1 cellular context compared by ENCODE assay signal in the genomic region with DNA sequence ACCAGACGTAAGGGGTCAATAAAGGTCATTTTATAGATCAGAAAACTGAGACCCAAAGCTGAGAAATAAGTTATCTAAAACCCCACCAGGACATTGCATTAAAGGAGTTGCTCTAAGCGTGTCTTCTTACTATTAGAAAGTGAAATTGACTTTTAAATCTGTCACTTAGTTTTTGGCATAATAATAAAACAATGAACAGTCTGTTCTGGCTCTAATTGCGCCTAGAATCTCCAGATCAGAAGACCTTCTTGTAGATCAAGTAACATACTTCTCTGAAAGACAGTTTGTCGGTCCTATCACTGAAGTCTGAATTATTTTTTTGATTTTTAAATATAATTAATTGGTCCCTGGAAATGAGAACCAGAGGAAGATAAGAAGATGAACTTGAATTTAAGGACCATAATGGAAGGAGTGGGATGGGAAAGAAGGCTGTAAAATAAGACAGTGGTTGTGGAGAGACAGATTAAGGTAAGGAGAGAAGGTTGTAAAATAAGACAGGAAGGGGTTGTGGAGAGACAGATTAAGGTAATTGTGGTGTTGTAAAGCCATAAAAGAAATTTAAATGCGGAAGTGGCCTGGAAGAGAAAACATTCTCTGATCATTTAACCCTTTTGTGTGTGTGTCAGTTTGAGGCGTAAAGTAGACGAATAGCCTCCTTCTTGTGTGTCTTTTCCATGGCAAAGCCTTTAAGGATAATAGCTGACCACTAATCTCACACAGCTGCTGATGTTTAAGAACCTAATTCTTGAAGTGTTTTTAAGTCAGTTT.
TF ChIP-seq lines count a peak whose summit lies in the region.

No MANE protein-coding gene starts in this region.

TF ChIP-seq in SK-N-SH, 30 proteins besides CTCF, POLR2A, EP300 and RAD21:
- TF ChIP-seq, protein P1, sequence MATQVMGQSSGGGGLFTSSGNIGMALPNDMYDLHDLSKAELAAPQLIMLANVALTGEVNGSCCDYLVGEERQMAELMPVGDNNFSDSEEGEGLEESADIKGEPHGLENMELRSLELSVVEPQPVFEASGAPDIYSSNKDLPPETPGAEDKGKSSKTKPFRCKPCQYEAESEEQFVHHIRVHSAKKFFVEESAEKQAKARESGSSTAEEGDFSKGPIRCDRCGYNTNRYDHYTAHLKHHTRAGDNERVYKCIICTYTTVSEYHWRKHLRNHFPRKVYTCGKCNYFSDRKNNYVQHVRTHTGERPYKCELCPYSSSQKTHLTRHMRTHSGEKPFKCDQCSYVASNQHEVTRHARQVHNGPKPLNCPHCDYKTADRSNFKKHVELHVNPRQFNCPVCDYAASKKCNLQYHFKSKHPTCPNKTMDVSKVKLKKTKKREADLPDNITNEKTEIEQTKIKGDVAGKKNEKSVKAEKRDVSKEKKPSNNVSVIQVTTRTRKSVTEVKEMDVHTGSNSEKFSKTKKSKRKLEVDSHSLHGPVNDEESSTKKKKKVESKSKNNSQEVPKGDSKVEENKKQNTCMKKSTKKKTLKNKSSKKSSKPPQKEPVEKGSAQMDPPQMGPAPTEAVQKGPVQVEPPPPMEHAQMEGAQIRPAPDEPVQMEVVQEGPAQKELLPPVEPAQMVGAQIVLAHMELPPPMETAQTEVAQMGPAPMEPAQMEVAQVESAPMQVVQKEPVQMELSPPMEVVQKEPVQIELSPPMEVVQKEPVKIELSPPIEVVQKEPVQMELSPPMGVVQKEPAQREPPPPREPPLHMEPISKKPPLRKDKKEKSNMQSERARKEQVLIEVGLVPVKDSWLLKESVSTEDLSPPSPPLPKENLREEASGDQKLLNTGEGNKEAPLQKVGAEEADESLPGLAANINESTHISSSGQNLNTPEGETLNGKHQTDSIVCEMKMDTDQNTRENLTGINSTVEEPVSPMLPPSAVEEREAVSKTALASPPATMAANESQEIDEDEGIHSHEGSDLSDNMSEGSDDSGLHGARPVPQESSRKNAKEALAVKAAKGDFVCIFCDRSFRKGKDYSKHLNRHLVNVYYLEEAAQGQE (IDR thresholded peaks at IDR 0.05; ENCODE audit: low read depth, low read length), result no peak
- TF ChIP-seq FOXM1 (IDR thresholded peaks at IDR 0.05; ENCODE audit: low read depth), result no peak
- no peak for TF ChIP-seq IRF3 (IDR thresholded peaks at IDR 0.05; ENCODE audit: low read depth, low read length)
- no peak for TF ChIP-seq CHD2 (IDR thresholded peaks at IDR 0.05; ENCODE audit: low read length, partially characterized antibody)
- TF ChIP-seq GABPA (IDR thresholded peaks at IDR 0.05; ENCODE audit: low read depth), result no peak
- no peak for TF ChIP-seq GATA2 (CRISPR knock-in tag; IDR thresholded peaks at IDR 0.05)
- TF ChIP-seq USF2 (IDR thresholded peaks at IDR 0.05; ENCODE audit: borderline replicate concordance, low read depth, low read length), result no peak
- TF ChIP-seq YY1 (IDR thresholded peaks at IDR 0.05; ENCODE audit: low read depth), result no peak
- no peak for TF ChIP-seq RCOR1 (IDR thresholded peaks at IDR 0.05; ENCODE audit: low read length)
- TF ChIP-seq POLR2AphosphoS5 (IDR thresholded peaks at IDR 0.05; ENCODE audit: low read depth, low read length), result no peak
- no peak for TF ChIP-seq EZH2phosphoT487 (IDR thresholded peaks at IDR 0.05; ENCODE audit: borderline replicate concordance, low read depth)
- no peak for TF ChIP-seq NFIC (IDR thresholded peaks at IDR 0.05; ENCODE audit: borderline replicate concordance)
- no peak for TF ChIP-seq MXI1 (IDR thresholded peaks at IDR 0.05; ENCODE audit: low read depth, low read length)
- TF ChIP-seq RFX5 (IDR thresholded peaks at IDR 0.05; ENCODE audit: low read length), result no peak
- TF ChIP-seq, protein P2, sequence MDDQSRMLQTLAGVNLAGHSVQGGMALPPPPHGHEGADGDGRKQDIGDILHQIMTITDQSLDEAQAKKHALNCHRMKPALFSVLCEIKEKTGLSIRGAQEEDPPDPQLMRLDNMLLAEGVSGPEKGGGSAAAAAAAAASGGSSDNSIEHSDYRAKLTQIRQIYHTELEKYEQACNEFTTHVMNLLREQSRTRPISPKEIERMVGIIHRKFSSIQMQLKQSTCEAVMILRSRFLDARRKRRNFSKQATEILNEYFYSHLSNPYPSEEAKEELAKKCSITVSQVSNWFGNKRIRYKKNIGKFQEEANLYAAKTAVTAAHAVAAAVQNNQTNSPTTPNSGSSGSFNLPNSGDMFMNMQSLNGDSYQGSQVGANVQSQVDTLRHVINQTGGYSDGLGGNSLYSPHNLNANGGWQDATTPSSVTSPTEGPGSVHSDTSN (IDR thresholded peaks at IDR 0.05), result no peak
- no peak for TF ChIP-seq JUND (IDR thresholded peaks at IDR 0.05)
